In the genomic region with DNA sequence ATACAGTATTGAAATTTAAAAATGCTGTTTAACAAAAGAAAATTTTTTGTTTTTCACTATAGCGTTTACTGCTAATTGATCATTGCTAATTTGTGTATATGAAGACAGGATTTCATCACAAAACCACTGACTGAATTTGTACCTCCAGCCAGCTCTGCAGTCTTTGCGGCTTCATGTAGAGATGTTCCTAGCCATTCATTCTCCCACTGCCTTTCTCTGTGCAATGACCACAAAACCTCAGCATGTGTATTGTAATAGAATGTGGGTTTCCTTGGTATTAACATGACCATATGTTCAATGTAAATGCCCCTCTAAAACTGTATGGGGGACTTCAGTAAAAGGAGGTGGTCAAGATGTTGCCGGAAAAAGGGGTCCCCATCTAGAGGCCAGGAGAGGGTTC, we compare ENCODE assay signal across 17 cellular contexts.
DNase-seq lines count a peak whose midpoint lies in the region; ATAC-seq and TF ChIP-seq lines count a peak whose summit lies in the region.
"Had no signal": no experiment of that assay in that cellular context is flagged by ENCODE, and none has a peak within 500 bp of the region (broad histone marks: within the 10 kb centered on the region; RNA-seq: fewer than 3 reads in every experiment).

No MANE protein-coding gene starts in this region.

- H3K27ac ChIP-seq in IMR-90 (ENCODE audit: insufficient read depth, low read length) = no peak overlapping the region
- H3K27ac ChIP-seq: 22Rv1, SJCRH30 had no signal

- in situ Hi-C loops in IMR-90 (cut with MboI; ENCODE audit: low sequenced_read_pairs) (no loop called here), astrocyte of the spinal cord (cut with HindIII; ENCODE audit: low sequenced_read_pairs) (no loop called here)

- no peak overlapping the region for H3K18ac ChIP-seq in IMR-90 (ENCODE audit: low read depth, low read length)

- no peak overlapping the region for H3K14ac ChIP-seq in IMR-90 (replicated peaks; ENCODE audit: low read depth, low read length)

- H2AFZ ChIP-seq in IMR-90 (replicated peaks; ENCODE audit: low read length, poor library complexity) = no peak overlapping the region
- H2AFZ ChIP-seq: GM23338 had no signal

- no peak for ATAC-seq in IMR-90 (ENCODE audit: low read depth)
- no peak for ATAC-seq in GM19023 (IDR thresholded peaks at IDR 0.05; ENCODE audit: unreplicated experiment)
- ATAC-seq: GM23338 had no signal

- CTCF ChIA-PET in IMR-90 (lab: Yijun Ruan, JAX) = no interaction called here

- H2BK20ac ChIP-seq in IMR-90 (ENCODE audit: low read depth, low read length) = no peak overlapping the region

- peak; percentile 22 for DNase-seq in NK-92 treated with Interleukin-12 subunit alpha and Interleukin-12 subunit beta, amount 100 ng/mL, for 24 hours (lab: John Stamatoyannopoulos, UW)
- no peak for DNase-seq in NK-92 (lab: John Stamatoyannopoulos, UW; ENCODE audit: unreplicated experiment)
- DNase-seq in IMR-90 = no peak
- DNase-seq in NOMO-1 treated with DMSO at 0.1 percent for 48 hours (lab: John Stamatoyannopoulos, UW; ENCODE audit: unreplicated experiment) = peak; percentile 73
- peak; percentile 42 for DNase-seq in astrocyte of the spinal cord (ENCODE audit: low read depth, low spot score)
- no peak for DNase-seq in SK-N-DZ (ENCODE audit: low spot score)
- no peak for DNase-seq in NCI-H1417 treated with DMSO at 0.1 percent for 48 hours (lab: John Stamatoyannopoulos, UW)
- DNase-seq: DND-41, GDM1, KG1, NCI-H1436 treated with DMSO at 0.1 percent for 48 hours, NCI-H2081, NCI-H748 treated with DMSO at 0.1 percent for 48 hours, SJCRH30 had no signal

- POLR2A ChIA-PET in IMR-90 (lab: Charles Lee; ENCODE audit: unreplicated experiment) = interaction anchor here (0.6 kb wide), 1 partner anchor 240 kb away, joined by 13 read pairs; no protein-coding TSS in a partner anchor

- H3K9me1 ChIP-seq in IMR-90 (ENCODE audit: insufficient read depth, low read length) = peaks cover 8% of the 10 kb centered on the region

- no peak for TF ChIP-seq POLR2A in IMR-90 (IDR thresholded peaks at IDR 0.05; ENCODE audit: low read depth, low read length)

- no peaks in the 10 kb centered on the region for H3K36me3 ChIP-seq in IMR-90 (ENCODE audit: control insufficient read depth, insufficient read depth, low read length)
- H3K36me3 ChIP-seq: SJCRH30 had no signal

- no peak overlapping the region for H3K23ac ChIP-seq in IMR-90 (ENCODE audit: low read depth, low read length)

- H3K56ac ChIP-seq in IMR-90 (ENCODE audit: extremely low read depth, insufficient read depth, low read length) = no peak overlapping the region

- H4K20me1 ChIP-seq in IMR-90 (ENCODE audit: insufficient read depth, low read length) = no peaks in the 10 kb centered on the region

- H3K4me1 ChIP-seq in IMR-90 (ENCODE audit: control insufficient read depth, insufficient read depth, low read length) = peaks cover 20% of the 10 kb centered on the region

- H2BK120ac ChIP-seq in IMR-90 (ENCODE audit: low read depth, low read length) = 0 out of 2 replicates have a peak overlapping the region, but pooled peaks have one; percentile 26

- no peak overlapping the region for H3K4me2 ChIP-seq in IMR-90 (ENCODE audit: low read depth, low read length)
- H3K4me2 ChIP-seq: GM23338 had no signal

- H3K79me1 ChIP-seq in IMR-90 (ENCODE audit: low read depth in 1 of 2, low read length in 2 of 2) = no peaks in the 10 kb centered on the region

- no peak overlapping the region for H3K9ac ChIP-seq in IMR-90 (ENCODE audit: low read depth, low read length)

- BruUV-seq in IMR-90 (replicated peaks; lab: Mats Ljungman, UMichigan) = no TSS peak

- TF ChIP-seq RAD21 in IMR-90 (IDR thresholded peaks at IDR 0.05; ENCODE audit: low read length) = no peak

- H3K27me3 ChIP-seq in IMR-90 (ENCODE audit: control insufficient read depth, insufficient read depth, low read length) = no peaks in the 10 kb centered on the region
- H3K27me3 ChIP-seq: SJCRH30 had no signal

- WGBS in IMR-90 (ENCODE audit: extremely low coverage in 2 of 2, insufficient read length in 1 of 2), 2 experiments = no CpG with 5 or more reads among the region's 3 CpGs

- H4K91ac ChIP-seq in IMR-90 (ENCODE audit: insufficient read depth, low read depth, low read length) = no peak overlapping the region; the same call in 1 of the 2 replicates

- no peak overlapping the region for H4K8ac ChIP-seq in IMR-90 (ENCODE audit: low read depth in 2 of 2, low read length in 2 of 2)

- H3K9me3 ChIP-seq in IMR-90 (ENCODE audit: control insufficient read depth, insufficient read depth, low read length) = peaks cover 5% of the 10 kb centered on the region; the same call in 1 of the 2 replicates
- H3K9me3 ChIP-seq: SJCRH30 had no signal

- no peak overlapping the region for H2AK5ac ChIP-seq in IMR-90 (ENCODE audit: low read depth, low read length)

- no peak for TF ChIP-seq CTCF in IMR-90 (conservative IDR thresholded peaks at IDR 0.05; ENCODE audit: low read depth, low read length)
- no peak for TF ChIP-seq CTCF in astrocyte of the spinal cord (IDR thresholded peaks at IDR 0.05; ENCODE audit: low read depth, low read length)

- intact Hi-C loops in IMR-90 (cut with micrococcal nuclease) = loop anchor here (5.0 kb wide), 1 partner anchor 81 kb away; no protein-coding TSS in a partner anchor

- H4K5ac ChIP-seq in IMR-90 (ENCODE audit: low read depth, low read length) = no peak overlapping the region

- no peak overlapping the region for H2BK5ac ChIP-seq in IMR-90 (ENCODE audit: low read depth, low read length, poor library complexity, severe bottlenecking)

- dilution Hi-C loops in IMR-90 (cut with HindIII; ENCODE audit: low sequenced_read_pairs, unreplicated experiment) = no loop called here

- H3K4me3 ChIP-seq in IMR-90 (ENCODE audit: insufficient read depth, low read depth, low read length) (no peak overlapping the region), astrocyte of the spinal cord (ENCODE audit: low read depth, low read length) (no peak overlapping the region)
- H3K4me3 ChIP-seq: GM23338, SJCRH30 had no signal

- no peak overlapping the region for H3K4ac ChIP-seq in IMR-90 (ENCODE audit: low read depth, low read length)

- no peak overlapping the region for H2AK9ac ChIP-seq in IMR-90 (replicated peaks; ENCODE audit: low read depth, low read length, poor library complexity)

- no peak overlapping the region for H2BK15ac ChIP-seq in IMR-90 (ENCODE audit: low read depth, low read length)

TF ChIP-seq in IMR-90, 13 proteins besides CTCF, POLR2A, EP300 and RAD21:
- TF ChIP-seq BHLHE40 (IDR thresholded peaks at IDR 0.05; ENCODE audit: low read depth, low read length) (no peak), NFE2L2 (IDR thresholded peaks at IDR 0.05; ENCODE audit: low read depth, low read length) (no peak), CHD1 (IDR thresholded peaks at IDR 0.05; ENCODE audit: low read depth, low read length) (no peak), MAZ (IDR thresholded peaks at IDR 0.05; ENCODE audit: borderline replicate concordance, low read depth, low read length) (no peak), MAFK (IDR thresholded peaks at IDR 0.05; ENCODE audit: low read depth, low read length) (no peak), RFX5 (IDR thresholded peaks at IDR 0.05; ENCODE audit: low read depth, low read length) (no peak), MXI1 (IDR thresholded peaks at IDR 0.05; ENCODE audit: borderline replicate concordance, low read depth, low read length) (no peak), ELK1 (IDR thresholded peaks at IDR 0.05; ENCODE audit: borderline replicate concordance, low read depth, low read length) (no peak), FOS (IDR thresholded peaks at IDR 0.05; ENCODE audit: low read depth, low read length) (no peak), SMC3 (IDR thresholded peaks at IDR 0.05; ENCODE audit: low read depth, low read length) (no peak)
- TF ChIP-seq, protein P1, sequence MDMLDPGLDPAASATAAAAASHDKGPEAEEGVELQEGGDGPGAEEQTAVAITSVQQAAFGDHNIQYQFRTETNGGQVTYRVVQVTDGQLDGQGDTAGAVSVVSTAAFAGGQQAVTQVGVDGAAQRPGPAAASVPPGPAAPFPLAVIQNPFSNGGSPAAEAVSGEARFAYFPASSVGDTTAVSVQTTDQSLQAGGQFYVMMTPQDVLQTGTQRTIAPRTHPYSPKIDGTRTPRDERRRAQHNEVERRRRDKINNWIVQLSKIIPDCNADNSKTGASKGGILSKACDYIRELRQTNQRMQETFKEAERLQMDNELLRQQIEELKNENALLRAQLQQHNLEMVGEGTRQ (IDR thresholded peaks at IDR 0.05; ENCODE audit: low read depth, low read length) = no peak

Comparison
In these comparisons a context has a peak if more than half of its experiments do, and no peak if none do; other contexts are left out.
1. DNase-seq: peak in NK-92 treated with Interleukin-12 subunit alpha and Interleukin-12 subunit beta, amount 100 ng/mL, for 24 hours (single experiment), NOMO-1 treated with DMSO at 0.1 percent for 48 hours (single experiment) and astrocyte of the spinal cord (single experiment); none in NK-92 (single experiment), IMR-90 (single experiment), SK-N-DZ (single experiment) and NCI-H1417 treated with DMSO at 0.1 percent for 48 hours (single experiment).